ENCODE assay signal across 9 cellular contexts in genomic region chr2:1593371-1594205, GRCh38.
A peak's percentile ranks its signal among the peaks of the same experiment; 100 is the strongest.
DNase-seq lines count a peak whose midpoint lies in the region; ATAC-seq, FAIRE-seq and TF ChIP-seq lines count a peak whose summit lies in the region.
"Had no signal": no experiment of that assay in that cellular context is flagged by ENCODE, and none has a peak within 500 bp of the region (broad histone marks: within the 10 kb centered on the region; RNA-seq: fewer than 3 reads in every experiment).

No MANE protein-coding gene starts in this region.

- no peak overlapping the region for H3K4me3 Mint-ChIP-seq in CD14-positive monocyte
- H3K4me3 Mint-ChIP-seq: T-cell had no signal

- no peaks in the 10 kb centered on the region for H3K36me3 Mint-ChIP-seq in CD14-positive monocyte
- H3K36me3 Mint-ChIP-seq: T-cell had no signal

- H3K27me3 ChIP-seq in bronchial epithelial cell (ENCODE audit: control insufficient read depth, insufficient read depth, low read length), result no peaks in the 10 kb centered on the region

- H3K27me3 Mint-ChIP-seq in CD14-positive monocyte (ENCODE audit: low read depth in 3 of 3), result peaks cover 0 to 13% (median 11%) of the 10 kb centered on the region in 3 donors

- H3K4me1 ChIP-seq in mucosa of descending colon (ENCODE audit: low read depth), result peaks cover 6% of the 10 kb centered on the region

- H3K36me3 ChIP-seq in bronchial epithelial cell (ENCODE audit: control insufficient read depth, insufficient read depth, low read length), result no peaks in the 10 kb centered on the region
- H3K36me3 ChIP-seq in mucosa of descending colon (ENCODE audit: low read depth), result no peaks in the 10 kb centered on the region

- peak; percentile 22 for DNase-seq in CD14-positive monocyte (ENCODE audit: low spot score)
- DNase-seq in LHCN-M2 (ENCODE audit: low read depth), result peak; percentile 78
- peak; percentile 68 for DNase-seq in bronchial epithelial cell (ENCODE audit: low read depth)
- DNase-seq in mucosa of descending colon, result no peak
- no peak for DNase-seq in omental fat pad (ENCODE audit: low spot score)
- DNase-seq in NCI-H2029 treated with DMSO at 0.1 percent for 48 hours (lab: John Stamatoyannopoulos, UW), result no peak
- DNase-seq: T-cell had no signal

- no peak overlapping the region for H3K4me3 ChIP-seq in bronchial epithelial cell (ENCODE audit: low read depth, low read length)
- no peak overlapping the region for H3K4me3 ChIP-seq in mucosa of descending colon

- H3K9me3 ChIP-seq in mucosa of descending colon, result no peaks in the 10 kb centered on the region

- intact Hi-C loops in CD14-positive monocyte (cut with micrococcal nuclease) (no loop called here), mucosa of descending colon (cut with DNase I, micrococcal nuclease) (loop anchor here (5.0 to 10.0 kb wide), 2 partner anchors 151 to 164 kb away; partner anchors contain the start of gene PXDN (in 1 of the 2))

- no peak overlapping the region for H3K27ac Mint-ChIP-seq in CD14-positive monocyte
- H3K27ac Mint-ChIP-seq: T-cell had no signal

- TF ChIP-seq CTCF in CD14-positive monocyte (IDR thresholded peaks at IDR 0.05) (no peak), bronchial epithelial cell (IDR thresholded peaks at IDR 0.05; ENCODE audit: insufficient read depth, low read length, severe bottlenecking) (no peak), mucosa of descending colon (IDR thresholded peaks at IDR 0.05) (no peak), omental fat pad (IDR thresholded peaks at IDR 0.05) (no peak)

- peak; percentile 62 for FAIRE-seq in bronchial epithelial cell (lab: Jason Lieb, UNC)

- no peaks in the 10 kb centered on the region for H3K4me1 Mint-ChIP-seq in CD14-positive monocyte
- H3K4me1 Mint-ChIP-seq: T-cell had no signal

- ATAC-seq in mucosa of descending colon (peak; percentile 31), omental fat pad (ENCODE audit: low FRiP score) (no peak), HG03439 (IDR thresholded peaks at IDR 0.05; ENCODE audit: unreplicated experiment) (no peak), GM19452 (IDR thresholded peaks at IDR 0.05; ENCODE audit: unreplicated experiment) (no peak)

- H3K9me3 Mint-ChIP-seq in CD14-positive monocyte, result no peaks in the 10 kb centered on the region
- H3K9me3 Mint-ChIP-seq: T-cell had no signal

Comparison
In these comparisons a context has a peak if more than half of its experiments do, and no peak if none do; other contexts are left out.
1. DNase-seq: peak in CD14-positive monocyte (single experiment), LHCN-M2 (single experiment) and bronchial epithelial cell (single experiment); none in mucosa of descending colon (0 of 3), omental fat pad (single experiment) and NCI-H2029 treated with DMSO at 0.1 percent for 48 hours (single experiment).
2. intact Hi-C loops: an anchor here in mucosa of descending colon (5.0 to 10.0 kb wide); none called in CD14-positive monocyte.